8 cellular contexts compared by ENCODE assay signal in the genomic region with DNA sequence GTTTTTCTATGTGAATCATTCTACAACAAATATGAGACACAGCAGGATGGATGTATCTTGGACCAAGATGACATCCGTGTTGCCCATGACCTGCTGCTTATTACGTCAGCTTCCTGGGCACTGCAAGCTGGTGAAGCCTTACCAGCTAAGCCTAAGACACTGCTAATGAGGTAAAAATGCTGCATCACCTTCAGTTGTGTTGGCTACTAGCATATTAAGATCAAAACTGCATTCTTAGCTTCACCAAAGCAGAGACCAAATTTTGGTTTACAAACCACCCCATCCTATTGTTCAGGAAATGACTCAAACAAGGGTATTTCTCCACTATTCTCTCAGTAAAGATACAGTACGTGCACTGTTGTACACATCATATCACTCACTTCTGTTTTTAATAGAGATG. TPM values are rescaled to one million over a fixed set of nuclear protein-coding genes. Genes with fewer than 3 reads are reported as not detected.
DNase-seq lines count a peak whose midpoint lies in the region; ATAC-seq and TF ChIP-seq lines count a peak whose summit lies in the region.

No MANE protein-coding gene starts in this region.

- H3K27ac Mint-ChIP-seq in activated naive CD8-positive, alpha-beta T cell treated with anti-CD3 and anti-CD28 coated beads, Interleukin-2, amount 50 U/mL, for 24 hours, result peak overlapping the region; percentile 55
- H3K27ac Mint-ChIP-seq in stimulated activated naive CD8-positive, alpha-beta T cell treated with anti-CD3 and anti-CD28 coated beads, Interleukin-15, Interleukin-2, amounts not matched to agents 100 ng/mL and 50 ng/mL, for 24 hours, result peak overlapping the region; percentile 45

- H3K36me3 Mint-ChIP-seq in activated naive CD8-positive, alpha-beta T cell treated with anti-CD3 and anti-CD28 coated beads, Interleukin-2, amount 50 U/mL, for 24 hours (ENCODE audit: low read depth), result peaks cover 3% of the 10 kb centered on the region
- H3K36me3 Mint-ChIP-seq in stimulated activated naive CD8-positive, alpha-beta T cell treated with anti-CD3 and anti-CD28 coated beads, Interleukin-15, Interleukin-2, amounts not matched to agents 100 ng/mL and 50 ng/mL, for 24 hours (ENCODE audit: low read depth), result no peaks in the 10 kb centered on the region

- no peak overlapping the region for H3K4me3 ChIP-seq in WERI-Rb-1 (ENCODE audit: low read depth, low read length)

- H3K36me3 ChIP-seq in WERI-Rb-1, result no peaks in the 10 kb centered on the region

- no peaks in the 10 kb centered on the region for H3K9me3 Mint-ChIP-seq in activated naive CD8-positive, alpha-beta T cell treated with anti-CD3 and anti-CD28 coated beads, Interleukin-2, amount 50 U/mL, for 24 hours
- H3K9me3 Mint-ChIP-seq in stimulated activated naive CD8-positive, alpha-beta T cell treated with anti-CD3 and anti-CD28 coated beads, Interleukin-15, Interleukin-2, amounts not matched to agents 100 ng/mL and 50 ng/mL, for 24 hours, result no peaks in the 10 kb centered on the region

- no peak overlapping the region for H3K4me3 Mint-ChIP-seq in activated naive CD8-positive, alpha-beta T cell treated with anti-CD3 and anti-CD28 coated beads, Interleukin-2, amount 50 U/mL, for 24 hours
- H3K4me3 Mint-ChIP-seq in stimulated activated naive CD8-positive, alpha-beta T cell treated with anti-CD3 and anti-CD28 coated beads, Interleukin-15, Interleukin-2, amounts not matched to agents 100 ng/mL and 50 ng/mL, for 24 hours, result peak overlapping the region; percentile 21

- ATAC-seq in GM21737 (IDR thresholded peaks at IDR 0.05; ENCODE audit: unreplicated experiment) (peak; percentile 90), GM21528 (IDR thresholded peaks at IDR 0.05; ENCODE audit: low FRiP score, unreplicated experiment) (no peak)
- ATAC-seq in activated naive CD8-positive, alpha-beta T cell treated with anti-CD3 and anti-CD28 coated beads, Interleukin-2, amount 50 U/mL, for 24 hours, result peak; percentile 90

- DNase-seq in GDM1 (lab: John Stamatoyannopoulos, UW) (peak; percentile 23), M059J (ENCODE audit: low read depth) (peak; percentile 82), WERI-Rb-1 (no peak)
- peak; percentile 45 for DNase-seq in activated naive CD8-positive, alpha-beta T cell treated with anti-CD3 and anti-CD28 coated beads, Interleukin-2, amount 50 U/mL, for 24 hours
- DNase-seq in effector CD8-positive, alpha-beta T cell (lab: John Stamatoyannopoulos, UW), result no peak

- TF ChIP-seq CTCF in WERI-Rb-1 (IDR thresholded peaks at IDR 0.05; ENCODE audit: low read depth, low read length), result no peak

- H3K27me3 Mint-ChIP-seq in activated naive CD8-positive, alpha-beta T cell treated with anti-CD3 and anti-CD28 coated beads, Interleukin-2, amount 50 U/mL, for 24 hours, result peaks cover 2% of the 10 kb centered on the region
- H3K27me3 Mint-ChIP-seq in stimulated activated naive CD8-positive, alpha-beta T cell treated with anti-CD3 and anti-CD28 coated beads, Interleukin-15, Interleukin-2, amounts not matched to agents 100 ng/mL and 50 ng/mL, for 24 hours, result no peaks in the 10 kb centered on the region

- H3K27ac ChIP-seq in WERI-Rb-1, result no peak overlapping the region

- H3K27me3 ChIP-seq in WERI-Rb-1 (ENCODE audit: insufficient read depth, low read depth, severe bottlenecking), result no peaks in the 10 kb centered on the region

- peaks cover 57% of the 10 kb centered on the region for H3K4me1 Mint-ChIP-seq in activated naive CD8-positive, alpha-beta T cell treated with anti-CD3 and anti-CD28 coated beads, Interleukin-2, amount 50 U/mL, for 24 hours
- H3K4me1 Mint-ChIP-seq in stimulated activated naive CD8-positive, alpha-beta T cell treated with anti-CD3 and anti-CD28 coated beads, Interleukin-15, Interleukin-2, amounts not matched to agents 100 ng/mL and 50 ng/mL, for 24 hours (ENCODE audit: low read depth), result peaks cover 57% of the 10 kb centered on the region

- peaks cover 3% of the 10 kb centered on the region for H3K9me3 ChIP-seq in WERI-Rb-1 (ENCODE audit: severe bottlenecking)

RNA-seq across cellular contexts. Expression of a gene that starts 50.3 kb away (rescaled TPM):
- 1.6 and 2.3 TPM in 2 replicates for total RNA-seq in M059J (2014; rRNA removed; shearing (Covaris generic))

Comparison
In these comparisons a context has a peak if more than half of its experiments do, and no peak if none do; other contexts are left out.
1. DNase-seq: peak in GDM1 (single experiment), M059J (single experiment) and activated naive CD8-positive, alpha-beta T cell treated with anti-CD3 and anti-CD28 coated beads, Interleukin-2, amount 50 U/mL, for 24 hours (single experiment); none in effector CD8-positive, alpha-beta T cell (single experiment) and WERI-Rb-1 (single experiment).